In the genomic region with DNA sequence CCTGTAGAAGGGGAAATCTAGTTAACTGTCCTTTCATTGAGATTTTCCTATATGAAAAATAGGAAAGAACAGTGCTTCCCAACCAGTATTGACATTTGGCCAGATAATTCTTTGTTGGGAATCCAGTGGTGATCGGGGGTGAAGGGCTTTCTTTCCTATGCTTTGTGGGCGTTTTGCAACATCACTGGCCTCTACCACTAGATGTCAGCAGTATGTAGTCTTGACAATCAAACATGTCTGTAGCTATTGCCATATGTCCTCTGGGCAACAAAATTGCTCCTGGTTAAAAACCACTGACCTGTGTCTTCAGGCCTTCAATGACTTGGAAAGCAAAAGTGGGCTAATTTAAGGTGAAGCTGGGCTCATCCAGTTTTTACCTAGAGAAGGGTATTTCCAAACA, we compare ENCODE assay signal across 8 cellular contexts.
DNase-seq lines count a peak whose midpoint lies in the region; ATAC-seq, FAIRE-seq and TF ChIP-seq lines count a peak whose summit lies in the region.

No MANE protein-coding gene starts in this region.

- BruUV-seq in K562 (replicated peaks; lab: Mats Ljungman, UMichigan): no TSS peak

- H3K4me3 Mint-ChIP-seq in osteocyte (ENCODE audit: unreplicated experiment): no peak overlapping the region

- CTCF ChIA-PET in K562 (lab: Yijun Ruan, JAX; ENCODE audit: low intra/inter-chr PET ratio): no interaction called here

- H3K27ac Mint-ChIP-seq in osteocyte (ENCODE audit: unreplicated experiment): no peak overlapping the region

- H3K9me3 Mint-ChIP-seq in osteocyte (ENCODE audit: unreplicated experiment): peaks cover 12% of the 10 kb centered on the region

- H3K4me1 ChIP-seq in K562 (replicated peaks in 1 of 2; ENCODE audit: control insufficient read depth in 2 of 2, insufficient read depth in 2 of 2, low read length in 2 of 2): no peaks in the 10 kb centered on the region
- H3K4me1 ChIP-seq in thyroid gland: no peaks in the 10 kb centered on the region

- H3K4me3 ChIP-seq in K562: no peak overlapping the region
- no peak overlapping the region for H3K4me3 ChIP-seq in thyroid gland (replicated peaks in 1 of 3)

- no peaks in the 10 kb centered on the region for H3K79me2 ChIP-seq in K562 (ENCODE audit: control insufficient read depth, insufficient read depth, low read length)

- H3K36me3 Mint-ChIP-seq in osteocyte (ENCODE audit: unreplicated experiment): no peaks in the 10 kb centered on the region

- ATAC-seq in K562 (no peak), HG03025 (IDR thresholded peaks at IDR 0.05; ENCODE audit: low FRiP score, unreplicated experiment) (no peak)

- POLR2A ChIA-PET in K562 (lab: Yijun Ruan, JAX): no interaction called here

- no peak for TF ChIP-seq EP300 in K562 (IDR thresholded peaks at IDR 0.05; ENCODE audit: low read length)

- DNase-seq in DMS153 treated with DMSO at 0.1 percent for 48 hours (lab: John Stamatoyannopoulos, UW; ENCODE audit: unreplicated experiment) (peak; percentile 0), DMS153 (lab: John Stamatoyannopoulos, UW) (no peak), K562 (ENCODE audit: extremely low read depth in 1 of 4, low spot score in 3 of 4) (peak in 3 of 4 experiments; percentile 0 to 2 (median 2)), osteocyte (ENCODE audit: extremely low spot score, unreplicated experiment) (no peak), thyroid gland (no peak), T-helper 9 cell (no peak)

- TF ChIP-seq POLR2A in K562 (conservative IDR thresholded peaks at IDR 0.05) (no peak), thyroid gland (IDR thresholded peaks at IDR 0.05) (no peak)

- no peaks in the 10 kb centered on the region for H3K9me1 ChIP-seq in K562 (ENCODE audit: control insufficient read depth, insufficient read depth, low read length)

- no peaks in the 10 kb centered on the region for H4K20me1 ChIP-seq in K562 (replicated peaks; ENCODE audit: control insufficient read depth, insufficient read depth, low read length)

- intact Hi-C loops in K562 (cut with micrococcal nuclease) (no loop called here), thyroid gland (cut with DNase I) (no loop called here)

- H3K27me3 ChIP-seq in K562 (ENCODE audit: control insufficient read depth in 2 of 2, insufficient read depth in 2 of 2, low read length in 2 of 2) (no peaks in the 10 kb centered on the region), thyroid gland (no peaks in the 10 kb centered on the region)

- H3K27ac ChIP-seq in K562 (ENCODE audit: extremely low read depth, low read depth, low read length): no peak overlapping the region
- H3K27ac ChIP-seq in thyroid gland: no peak overlapping the region

- TF ChIP-seq RAD21 in K562 (CRISPR knock-in tag; conservative IDR thresholded peaks at IDR 0.05 in 1 of 2, IDR thresholded peaks at IDR 0.05 in 1 of 2): no peak

- H3K27me3 Mint-ChIP-seq in osteocyte (ENCODE audit: unreplicated experiment): no peaks in the 10 kb centered on the region

- H3K9ac ChIP-seq in K562 (ENCODE audit: insufficient read depth in 1 of 2, low read depth in 2 of 2, low read length in 2 of 2): no peak overlapping the region

- H2AFZ ChIP-seq in K562 (ENCODE audit: low read depth, low read length): no peak overlapping the region

- H3K4me2 ChIP-seq in K562 (ENCODE audit: insufficient read depth, low read length): no peak overlapping the region

- no peaks in the 10 kb centered on the region for H3K4me1 Mint-ChIP-seq in osteocyte (ENCODE audit: unreplicated experiment)

- FAIRE-seq in K562 (lab: Jason Lieb, UNC): no peak

- WGBS in K562 (ENCODE audit: insufficient coverage, low coverage, missing lambda C conversion rate): 0% methylated on average over 2 of the region's 2 CpGs
- WGBS in thyroid gland, 2 donors: 23 to 29% methylated on average over 2 of the region's 2 CpGs

- no peaks in the 10 kb centered on the region for H3K9me3 ChIP-seq in K562 (replicated peaks; ENCODE audit: control insufficient read depth, insufficient read depth, low read depth, low read length)
- no peaks in the 10 kb centered on the region for H3K9me3 ChIP-seq in thyroid gland

- peak; percentile 40 for TF ChIP-seq CTCF in LNCAP (IDR thresholded peaks at IDR 0.05)
- TF ChIP-seq CTCF in K562 (IDR thresholded peaks at IDR 0.05 in 2 of 3, conservative IDR thresholded peaks at IDR 0.05 in 1 of 3; ENCODE audit: insufficient read depth in 2 of 3, low read depth in 1 of 3, low read length in 3 of 3): no peak; a peak in 1 of 6 replicates
- peak; percentile 25 for TF ChIP-seq CTCF in osteocyte (IDR thresholded peaks at IDR 0.05)
- no peak for TF ChIP-seq CTCF in thyroid gland (IDR thresholded peaks at IDR 0.05)

- H3K36me3 ChIP-seq in K562 (ENCODE audit: control insufficient read depth, insufficient read depth, low read length): no peaks in the 10 kb centered on the region
- no peaks in the 10 kb centered on the region for H3K36me3 ChIP-seq in thyroid gland

- in situ Hi-C loops in K562 (cut with MboI): no loop called here

TF ChIP-seq in K562, 482 proteins besides CTCF, POLR2A, EP300 and RAD21 (continues in another document):
- TF ChIP-seq RBM14 (IDR thresholded peaks at IDR 0.05; ENCODE audit: borderline replicate concordance, insufficient read depth, low read depth, low read length) (no peak), ZNF282 (CRISPR knock-in tag; IDR thresholded peaks at IDR 0.05) (no peak), CCNT2 (IDR thresholded peaks at IDR 0.05; ENCODE audit: borderline replicate concordance, extremely low read depth, insufficient read length, low read depth, low read length) (no peak), SAFB (IDR thresholded peaks at IDR 0.05; ENCODE audit: borderline replicate concordance, low read depth, low read length) (no peak), PHF20 (IDR thresholded peaks at IDR 0.05; ENCODE audit: partially characterized antibody) (no peak), GTF3C2 (IDR thresholded peaks at IDR 0.05; ENCODE audit: borderline replicate concordance, extremely low read depth, insufficient read length) (no peak), ZBTB49 (CRISPR knock-in tag; IDR thresholded peaks at IDR 0.05; ENCODE audit: borderline replicate concordance) (no peak), ZNF77 (CRISPR knock-in tag; IDR thresholded peaks at IDR 0.05) (no peak), SMAD2 (IDR thresholded peaks at IDR 0.05; ENCODE audit: low read depth, low read length) (no peak), XRCC4 (IDR thresholded peaks at IDR 0.05; ENCODE audit: extremely low read depth, insufficient read depth, insufficient read length) (no peak), TAF9B (IDR thresholded peaks at IDR 0.05; ENCODE audit: partially characterized antibody) (no peak), ZNF175 (CRISPR knock-in tag; IDR thresholded peaks at IDR 0.05; ENCODE audit: low read depth) (no peak), SIN3A (IDR thresholded peaks at IDR 0.05; ENCODE audit: borderline replicate concordance in 2 of 2, control insufficient read depth in 1 of 2, low read depth in 2 of 2, low read length in 2 of 2) (no peak)

Comparison
In these comparisons a context has a peak if more than half of its experiments do, and no peak if none do; other contexts are left out.
1. DNase-seq: peak in DMS153 treated with DMSO at 0.1 percent for 48 hours (single experiment) and K562 (3 of 4); none in DMS153 (single experiment), osteocyte (single experiment), thyroid gland (0 of 2) and T-helper 9 cell (single experiment).
2. CTCF ChIP-seq: peak in LNCAP (single experiment) and osteocyte (single experiment); none in K562 (0 of 3) and thyroid gland (0 of 6).